ENCODE assay signal across 9 cellular contexts in the genomic region with DNA sequence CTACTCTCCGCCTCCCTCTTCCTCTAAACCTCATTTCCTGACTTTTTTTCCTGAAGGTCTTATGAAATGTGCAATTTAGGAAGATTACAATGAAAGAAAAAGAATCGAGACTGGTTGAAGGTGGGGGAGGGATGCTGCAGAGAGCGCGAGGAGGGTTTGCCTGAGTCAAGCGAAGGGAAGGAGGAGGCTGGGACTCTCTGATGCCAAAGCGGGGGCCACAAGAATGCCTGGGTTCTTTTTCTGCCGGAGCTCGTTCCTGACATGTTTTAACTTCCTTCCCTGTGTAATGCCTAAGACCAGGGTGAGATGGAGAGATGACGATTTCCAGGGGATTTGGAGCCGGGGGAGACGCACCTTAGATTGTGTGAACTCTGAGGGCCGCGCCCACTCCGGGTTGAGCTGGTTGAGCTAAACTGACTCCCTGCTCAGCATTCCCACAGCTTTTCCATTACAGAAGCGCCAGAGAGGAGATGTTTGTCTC.
DNase-seq lines count a peak whose midpoint lies in the region; ATAC-seq and TF ChIP-seq lines count a peak whose summit lies in the region.
"Had no signal": no experiment of that assay in that cellular context is flagged by ENCODE, and none has a peak within 500 bp of the region (broad histone marks: within the 10 kb centered on the region; RNA-seq: fewer than 3 reads in every experiment).

No MANE protein-coding gene starts in this region.

- peak overlapping the region in 2 of 3 donors; percentile 45 to 61 for H3K27ac ChIP-seq in thyroid gland
- H3K27ac ChIP-seq: SK-N-MC had no signal

- WGBS in thyroid gland, 2 donors = 35 to 45% methylated on average over 15 of the region's 15 CpGs

- H3K4me1 ChIP-seq in thyroid gland (peaks cover 6 to 11% of the 10 kb centered on the region in 2 donors), HAP-1 (no peaks in the 10 kb centered on the region)

- TF ChIP-seq POLR2A in thyroid gland (IDR thresholded peaks at IDR 0.05) = no peak

- DNase-seq in NCI-H2227 (lab: John Stamatoyannopoulos, UW; ENCODE audit: unreplicated experiment) = peak; percentile 65
- peak; percentile 66 for DNase-seq in midbrain (lab: John Stamatoyannopoulos, UW)
- DNase-seq in thyroid gland = no peak
- DNase-seq in activated effector memory CD4-positive, alpha-beta T cell treated with Interleukin-2 at 50 U/mL for 16 hours = no peak
- no peak for DNase-seq in HAP-1 (ENCODE audit: low spot score in 2 of 2)
- no peak for DNase-seq in GM19240 (ENCODE audit: insufficient read length, low spot score)
- no peak for DNase-seq in naive thymus-derived CD8-positive, alpha-beta T cell

- in situ Hi-C loops in HAP-1 (cut with MboI; ENCODE audit: low sequenced_read_pairs) = no loop called here

- H3K4me3 Mint-ChIP-seq in naive thymus-derived CD8-positive, alpha-beta T cell = peak overlapping the region in 1 of 10 donors; percentile 23

- no peaks in the 10 kb centered on the region for H3K27me3 ChIP-seq in thyroid gland
- H3K27me3 ChIP-seq in HAP-1 (ENCODE audit: low read depth) = no peaks in the 10 kb centered on the region; the same call in 1 of the 2 replicates

- H3K4me1 Mint-ChIP-seq in naive thymus-derived CD8-positive, alpha-beta T cell = peaks cover 0 to 6% (median under 1%) of the 10 kb centered on the region in 4 donors

- ATAC-seq in esophagus mucosa = peak; percentile 23
- ATAC-seq in naive thymus-derived CD8-positive, alpha-beta T cell = no peak

- H3K9me3 Mint-ChIP-seq in naive thymus-derived CD8-positive, alpha-beta T cell = peaks cover 0 to 17% (median 7%) of the 10 kb centered on the region in 9 donors

- POLR2A ChIA-PET in naive thymus-derived CD8-positive, alpha-beta T cell (lab: Charles Lee) = no interaction called here

- peaks cover 30 to 34% (median 32%) of the 10 kb centered on the region in 5 donors for H3K27me3 Mint-ChIP-seq in naive thymus-derived CD8-positive, alpha-beta T cell

- H3K36me3 ChIP-seq in thyroid gland (no peaks in the 10 kb centered on the region), HAP-1 (replicated peaks) (no peaks in the 10 kb centered on the region)

- no peak for TF ChIP-seq CTCF in thyroid gland (IDR thresholded peaks at IDR 0.05)

- H3K36me3 Mint-ChIP-seq in naive thymus-derived CD8-positive, alpha-beta T cell = peaks cover 2 to 13% (median 2%) of the 10 kb centered on the region in 3 donors

- H3K9me3 ChIP-seq in thyroid gland = no peaks in the 10 kb centered on the region
- H3K9me3 ChIP-seq in HAP-1 = no peaks in the 10 kb centered on the region

- intact Hi-C loops in thyroid gland (cut with DNase I) = no loop called here

- H3K4me3 ChIP-seq in thyroid gland (replicated peaks in 1 of 3) (peak overlapping the region in 1 of 3 donors; percentile 34), HAP-1 (no peak overlapping the region)

- H3K27ac Mint-ChIP-seq in naive thymus-derived CD8-positive, alpha-beta T cell = no peak overlapping the region

Comparison
In these comparisons a context has a peak if more than half of its experiments do, and no peak if none do; other contexts are left out.
1. DNase-seq: peak in NCI-H2227 (single experiment) and midbrain (single experiment); none in thyroid gland (0 of 2), activated effector memory CD4-positive, alpha-beta T cell treated with Interleukin-2 at 50 U/mL for 16 hours (single experiment), HAP-1 (0 of 2), GM19240 (single experiment) and naive thymus-derived CD8-positive, alpha-beta T cell (0 of 10).